In the genomic region with DNA sequence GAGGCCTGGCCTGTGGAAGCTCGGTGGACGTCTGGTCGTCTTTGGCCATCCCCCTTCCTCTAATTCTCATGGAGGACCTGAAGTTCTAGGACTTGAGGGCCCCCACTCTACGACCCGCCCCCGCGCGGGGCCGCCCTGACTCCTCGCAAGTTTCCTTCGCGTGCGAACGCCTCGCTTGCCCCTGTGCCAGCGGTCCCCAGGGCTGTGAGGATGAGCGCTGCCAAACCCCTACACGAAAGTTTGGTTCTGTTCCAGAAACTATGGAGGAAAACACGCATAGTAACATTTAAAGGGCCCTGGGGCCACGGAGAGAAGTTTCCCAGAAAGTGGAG, we compare ENCODE assay signal across 8 cellular contexts. TPM values are rescaled to one million over a fixed set of nuclear protein-coding genes. Genes with fewer than 3 reads are reported as not detected.
A peak's percentile ranks its signal among the peaks of the same experiment; 100 is the strongest.
DNase-seq lines count a peak whose midpoint lies in the region; ATAC-seq and TF ChIP-seq lines count a peak whose summit lies in the region.

No MANE protein-coding gene starts in this region.

- ATAC-seq in activated B cell treated with CpG ODN at 0.5 μM for 24 hours (ENCODE audit: low read depth) = no peak
- peak; percentile 36 for ATAC-seq in gastroesophageal sphincter
- ATAC-seq in GM21825 (IDR thresholded peaks at IDR 0.05; ENCODE audit: unreplicated experiment) = no peak
- no peak for ATAC-seq in HG03159 (IDR thresholded peaks at IDR 0.05; ENCODE audit: unreplicated experiment)

- H3K27me3 Mint-ChIP-seq in activated B cell treated with CpG ODN at 0.5 μM for 24 hours = peaks cover 41% of the 10 kb centered on the region

- intact Hi-C loops in activated B cell treated with CpG ODN at 0.5 μM for 24 hours (cut with micrococcal nuclease) = no loop called here

- no peaks in the 10 kb centered on the region for H3K36me3 ChIP-seq in H7 (replicated peaks; ENCODE audit: control insufficient read depth, insufficient read depth, low read length)
- H3K36me3 ChIP-seq in gastroesophageal sphincter = no peaks in the 10 kb centered on the region
- no peaks in the 10 kb centered on the region for H3K36me3 ChIP-seq in rectal smooth muscle tissue (ENCODE audit: control insufficient read depth, insufficient read depth, low read length)

- no peak for TF ChIP-seq EP300 in gastroesophageal sphincter (IDR thresholded peaks at IDR 0.05)

- H3K27ac ChIP-seq in gastroesophageal sphincter (peak overlapping the region; percentile 76 to 97 (median 94)), rectal smooth muscle tissue (ENCODE audit: low read depth, low read length) (peak overlapping the region; percentile 74)

- H3K9me3 Mint-ChIP-seq in activated B cell treated with CpG ODN at 0.5 μM for 24 hours = no peaks in the 10 kb centered on the region

- peaks cover 16% of the 10 kb centered on the region for H3K4me1 Mint-ChIP-seq in activated B cell treated with CpG ODN at 0.5 μM for 24 hours

- no peak overlapping the region for H3K27ac Mint-ChIP-seq in activated B cell treated with CpG ODN at 0.5 μM for 24 hours

- no peaks in the 10 kb centered on the region for H3K9me3 ChIP-seq in gastroesophageal sphincter

- H3K4me3 ChIP-seq in H7 (ENCODE audit: insufficient read depth, low read depth, low read length) (peak overlapping the region; percentile 94), gastroesophageal sphincter (peak overlapping the region; percentile 75 to 91), rectal smooth muscle tissue (ENCODE audit: low read length) (peak overlapping the region; percentile 85)

- H3K27me3 ChIP-seq in H7 (ENCODE audit: control insufficient read depth, insufficient read depth, low read length) = peaks cover 7% of the 10 kb centered on the region
- no peaks in the 10 kb centered on the region for H3K27me3 ChIP-seq in gastroesophageal sphincter
- no peaks in the 10 kb centered on the region for H3K27me3 ChIP-seq in rectal smooth muscle tissue (ENCODE audit: control insufficient read depth, insufficient read depth, low read length)

- no peak for TF ChIP-seq POLR2A in gastroesophageal sphincter (IDR thresholded peaks at IDR 0.05)

- TF ChIP-seq CTCF in activated B cell treated with CpG ODN at 0.5 μM for 24 hours (IDR thresholded peaks at IDR 0.05) = no peak
- no peak for TF ChIP-seq CTCF in gastroesophageal sphincter (IDR thresholded peaks at IDR 0.05)

- POLR2A ChIA-PET in activated B cell treated with CpG ODN at 0.5 μM for 24 hours (lab: Charles Lee) = no interaction called here

- peak overlapping the region; percentile 46 for H3K4me3 Mint-ChIP-seq in activated B cell treated with CpG ODN at 0.5 μM for 24 hours

- no peak for DNase-seq in H7
- no peak for DNase-seq in activated B cell treated with CpG ODN at 0.5 μM for 24 hours
- DNase-seq in midbrain (lab: John Stamatoyannopoulos, UW) = no peak
- DNase-seq in activated gamma-delta T cell treated with Interleukin-2 at 50 U/mL for 16 hours = no peak

- peaks cover 0 to 53% (median 2%) of the 10 kb centered on the region in 3 donors for H3K4me1 ChIP-seq in gastroesophageal sphincter
- no peaks in the 10 kb centered on the region for H3K4me1 ChIP-seq in rectal smooth muscle tissue (ENCODE audit: control insufficient read depth, insufficient read depth, low read length)

- 20% methylated on average over 1 of the region's 20 CpGs; no CpG with 5 or more reads in 1 of the 2 donors for WGBS in gastroesophageal sphincter (ENCODE audit: low coverage in 1 of 2), 2 donors

- no peak overlapping the region for H3K9ac ChIP-seq in rectal smooth muscle tissue (ENCODE audit: low read length)

- CTCF ChIA-PET in activated B cell treated with CpG ODN at 0.5 μM for 24 hours (lab: Charles Lee) = no interaction called here

- H3K36me3 Mint-ChIP-seq in activated B cell treated with CpG ODN at 0.5 μM for 24 hours (ENCODE audit: low read depth) = no peaks in the 10 kb centered on the region

RNA-seq across cellular contexts. Expression of gene GNG12, which starts 0.3 kb away (rescaled TPM):
- total RNA-seq in H7 (2014; rRNA removed; shearing (Covaris generic)) = 42.8 and 48.1 TPM in 2 replicates
- total RNA-seq in activated B cell treated with CpG ODN at 0.5 μM for 24 hours (not detected in 2 replicates), gastroesophageal sphincter (100 to 1,000 TPM; 135 to 175 (median 149) TPM)

Comparison
In these comparisons a context has a peak if more than half of its experiments do, and no peak if none do; other contexts are left out.
1. RNA of gene GNG12, which starts 0.3 kb away (total RNA-seq): 135 to 175 TPM in gastroesophageal sphincter and 42.8 to 48.1 TPM in H7; not detected in activated B cell treated with CpG ODN at 0.5 μM for 24 hours; every median in the first group is over 10 times any median in the second.
2. Peak in every context shown above with its lines, with median percentiles within 50 percentile points of each other: H3K4me3 ChIP-seq.